In the genomic region with DNA sequence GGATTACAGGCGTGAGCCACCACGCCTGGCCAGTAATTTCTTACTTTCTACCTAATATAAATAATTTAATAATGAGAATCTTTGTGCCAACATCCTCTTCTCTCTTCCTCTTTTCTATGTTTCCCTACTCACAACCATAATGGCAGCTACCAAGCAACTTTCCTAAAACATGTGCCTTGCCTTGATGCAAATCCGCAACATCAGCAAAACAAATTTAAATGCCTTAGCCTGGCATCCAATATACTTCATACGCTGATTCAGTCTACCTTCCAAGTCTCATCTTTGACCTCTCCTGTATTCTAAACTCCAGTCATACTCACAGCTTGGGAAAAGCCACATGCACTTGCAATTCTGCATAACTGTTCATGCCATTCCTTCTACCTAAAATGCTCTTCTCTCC, we compare ENCODE assay signal across 3 cellular contexts.
TF ChIP-seq lines count a peak whose summit lies in the region.

No MANE protein-coding gene starts in this region.

TF ChIP-seq in A549, 52 proteins besides CTCF, POLR2A, EP300 and RAD21:
- no peak for TF ChIP-seq EHF (CRISPR knock-in tag; IDR thresholded peaks at IDR 0.05)
- TF ChIP-seq MAFK (IDR thresholded peaks at IDR 0.05; ENCODE audit: partially characterized antibody), result peak; percentile 97
TF ChIP-seq in A549: peak in this region for 1.

TF ChIP-seq in IMR-90, 13 proteins besides CTCF, POLR2A, EP300 and RAD21:
- TF ChIP-seq MXI1 (IDR thresholded peaks at IDR 0.05; ENCODE audit: borderline replicate concordance, low read depth, low read length) (no peak), CEBPB (IDR thresholded peaks at IDR 0.05; ENCODE audit: low read depth, low read length) (no peak), RCOR1 (IDR thresholded peaks at IDR 0.05; ENCODE audit: insufficient replicate concordance, low read length) (no peak), RFX5 (IDR thresholded peaks at IDR 0.05; ENCODE audit: low read depth, low read length) (no peak), MAFK (IDR thresholded peaks at IDR 0.05; ENCODE audit: low read depth, low read length) (peak; percentile 93)

TF ChIP-seq in K562, 482 proteins besides CTCF, POLR2A, EP300 and RAD21:
- TF ChIP-seq MAFF (IDR thresholded peaks at IDR 0.05; ENCODE audit: low read length) (peak; percentile 57), ZNF316 (IDR thresholded peaks at IDR 0.05) (peak; percentile 78), MAFG (tag; conservative IDR thresholded peaks at IDR 0.05) (peak; percentile 39; the same call in 1 of the 2 replicates), MAFK (IDR thresholded peaks at IDR 0.05; ENCODE audit: low read length) (peak; percentile 53; the same call in 1 of the 2 replicates), MECOM (CRISPR knock-in tag; IDR thresholded peaks at IDR 0.05) (no peak), RBM34 (IDR thresholded peaks at IDR 0.05; ENCODE audit: borderline replicate concordance, insufficient read depth, low read length) (no peak), C11orf30 (IDR thresholded peaks at IDR 0.05; ENCODE audit: low read depth) (peak; percentile 53; the same call in 1 of the 2 replicates)
TF ChIP-seq in K562: peak in this region for 5.
